Comparison of ENCODE assay signal across 22 cellular contexts in genomic region chr1:116770625-116771024, GRCh38. TPM values are rescaled to one million over a fixed set of nuclear protein-coding genes. Genes with fewer than 3 reads are reported as not detected.
DNase-seq lines count a peak whose midpoint lies in the region; ATAC-seq and TF ChIP-seq lines count a peak whose summit lies in the region.
"Had no signal": no experiment of that assay in that cellular context is flagged by ENCODE, and none has a peak within 500 bp of the region (broad histone marks: within the 10 kb centered on the region; RNA-seq: fewer than 3 reads in every experiment).

No MANE protein-coding gene starts in this region.

- peak overlapping the region; percentile 34 to 97 (median 82) for H3K4me3 Mint-ChIP-seq in CD8-positive, alpha-beta memory T cell
- peak overlapping the region; percentile 98 for H3K4me3 Mint-ChIP-seq in activated CD8-positive, alpha-beta T cell treated with anti-CD3 and anti-CD28 coated beads for 36 hours
- H3K4me3 Mint-ChIP-seq: stimulated activated memory B cell treated with anti-CD40 and anti-IgM and Interleukin-4, amounts not matched to agents 10 μg/mL and 1 μg/mL and 100 μg/mL, for 72 hours; type B pancreatic cell had no signal

- peaks cover 28% of the 10 kb centered on the region for H3K36me3 ChIP-seq in CD8-positive, alpha-beta memory T cell (ENCODE audit: insufficient read depth, low read length)
- no peaks in the 10 kb centered on the region for H3K36me3 ChIP-seq in right lobe of liver
- H3K36me3 ChIP-seq: left lung, pancreas, SJSA1 had no signal

- peak overlapping the region; percentile 86 to 100 (median 98) for H3K27ac Mint-ChIP-seq in CD8-positive, alpha-beta memory T cell
- H3K27ac Mint-ChIP-seq in activated CD8-positive, alpha-beta T cell treated with anti-CD3 and anti-CD28 coated beads for 36 hours: peak overlapping the region; percentile 99
- H3K27ac Mint-ChIP-seq: stimulated activated memory B cell treated with anti-CD40 and anti-IgM and Interleukin-4, amounts not matched to agents 10 μg/mL and 1 μg/mL and 100 μg/mL, for 72 hours; type B pancreatic cell had no signal

- peak; percentile 9 to 11 for ATAC-seq in activated CD4-positive, CD25-positive, alpha-beta regulatory T cell treated with anti-CD3 and anti-CD28 coated beads, Interleukin-2, amount 50 U/mL, for 24 hours
- ATAC-seq in activated CD8-positive, alpha-beta T cell treated with anti-CD3 and anti-CD28 coated beads for 36 hours: peak; percentile 1
- ATAC-seq in right lobe of liver: peak in 3 of 4 donors; percentile 23 to 37 (median 36)
- no peak for ATAC-seq in right cardiac atrium
- no peak for ATAC-seq in GM18909 (IDR thresholded peaks at IDR 0.05; ENCODE audit: poor library complexity, unreplicated experiment)
- ATAC-seq: HCT116; left lung; stimulated activated memory B cell treated with anti-CD40 and anti-IgM and Interleukin-4, amounts not matched to agents 10 μg/mL and 1 μg/mL and 100 μg/mL, for 72 hours had no signal

- no peak for DNase-seq in activated CD4-positive, CD25-positive, alpha-beta regulatory T cell (lab: John Stamatoyannopoulos, UW)
- no peak for DNase-seq in CD8-positive, alpha-beta memory T cell
- peak; percentile 34 for DNase-seq in activated CD8-positive, alpha-beta T cell treated with anti-CD3 and anti-CD28 coated beads for 36 hours
- DNase-seq in right lobe of liver (no peak), right cardiac atrium (no peak), HUDEP-2 (lab: John Stamatoyannopoulos, UW; ENCODE audit: unreplicated experiment in 76 of 76) (no peak)
- DNase-seq: amygdala, foreskin fibroblast, left lung, NCI-H187 treated with DMSO at 0.1 percent for 48 hours, NCI-H524 treated with DMSO at 0.1 percent for 48 hours, pancreas had no signal

- H3K36me3 Mint-ChIP-seq in CD8-positive, alpha-beta memory T cell: peaks cover 26 to 59% (median 33%) of the 10 kb centered on the region in 3 donors
- peaks cover 81% of the 10 kb centered on the region for H3K36me3 Mint-ChIP-seq in activated CD8-positive, alpha-beta T cell treated with anti-CD3 and anti-CD28 coated beads for 36 hours (ENCODE audit: low read depth)
- H3K36me3 Mint-ChIP-seq: stimulated activated memory B cell treated with anti-CD40 and anti-IgM and Interleukin-4, amounts not matched to agents 10 μg/mL and 1 μg/mL and 100 μg/mL, for 72 hours; type B pancreatic cell had no signal

- H3K4me1 Mint-ChIP-seq in CD8-positive, alpha-beta memory T cell: peaks cover 78 to 81% (median 80%) of the 10 kb centered on the region in 3 donors
- H3K4me1 Mint-ChIP-seq in activated CD8-positive, alpha-beta T cell treated with anti-CD3 and anti-CD28 coated beads for 36 hours (ENCODE audit: low read depth): peaks cover 82% of the 10 kb centered on the region

- POLR2A ChIA-PET in CD8-positive, alpha-beta memory T cell (lab: Charles Lee): interaction anchor here (0.7 to 12.4 kb wide), 8 partner anchors 9 to 289 kb away, joined by 3 to 233 read pairs (median 18); partner anchors contain the start of genes CD2 and TTF2
- POLR2A ChIA-PET in activated CD8-positive, alpha-beta T cell treated with anti-CD3 and anti-CD28 coated beads for 36 hours (lab: Charles Lee): interaction anchor here (0.6 to 18.7 kb wide), 12 partner anchors 7 to 290 kb away, joined by 3 to 850 read pairs (median 10); partner anchors contain the start of genes CD2 and TTF2

- H3K9me3 ChIP-seq in CD8-positive, alpha-beta memory T cell (ENCODE audit: low read length): no peaks in the 10 kb centered on the region
- H3K9me3 ChIP-seq in right lobe of liver: no peaks in the 10 kb centered on the region
- no peaks in the 10 kb centered on the region for H3K9me3 ChIP-seq in right cardiac atrium (ENCODE audit: control insufficient read depth, low read length)
- H3K9me3 ChIP-seq: left lung, pancreas, SJSA1 had no signal

- no peaks in the 10 kb centered on the region for H3K27me3 ChIP-seq in CD8-positive, alpha-beta memory T cell (ENCODE audit: insufficient read depth, low read length, poor library complexity, severe bottlenecking)
- H3K27me3 ChIP-seq in right lobe of liver (no peaks in the 10 kb centered on the region), right cardiac atrium (ENCODE audit: control insufficient read depth, insufficient read depth) (no peaks in the 10 kb centered on the region)
- H3K27me3 ChIP-seq: left lung, pancreas, SJSA1 had no signal

- peaks cover 0 to 4% (median 0%) of the 10 kb centered on the region in 5 donors for H3K9me3 Mint-ChIP-seq in CD8-positive, alpha-beta memory T cell
- peaks cover 14% of the 10 kb centered on the region for H3K9me3 Mint-ChIP-seq in activated CD8-positive, alpha-beta T cell treated with anti-CD3 and anti-CD28 coated beads for 36 hours
- H3K9me3 Mint-ChIP-seq: stimulated activated memory B cell treated with anti-CD40 and anti-IgM and Interleukin-4, amounts not matched to agents 10 μg/mL and 1 μg/mL and 100 μg/mL, for 72 hours had no signal

- TF ChIP-seq CTCF in activated CD8-positive, alpha-beta T cell treated with anti-CD3 and anti-CD28 coated beads for 36 hours (IDR thresholded peaks at IDR 0.05): no peak
- no peak for TF ChIP-seq CTCF in right lobe of liver (IDR thresholded peaks at IDR 0.05)

- H3K27me3 Mint-ChIP-seq in CD8-positive, alpha-beta memory T cell: no peaks in the 10 kb centered on the region
- H3K27me3 Mint-ChIP-seq in activated CD8-positive, alpha-beta T cell treated with anti-CD3 and anti-CD28 coated beads for 36 hours: no peaks in the 10 kb centered on the region
- H3K27me3 Mint-ChIP-seq: type B pancreatic cell had no signal

- TF ChIP-seq POLR2A in right lobe of liver (IDR thresholded peaks at IDR 0.05): no peak

- peaks cover 77% of the 10 kb centered on the region for H3K4me1 ChIP-seq in CD8-positive, alpha-beta memory T cell (ENCODE audit: insufficient read depth, low read length)
- H3K4me1 ChIP-seq in right lobe of liver (no peaks in the 10 kb centered on the region), right cardiac atrium (ENCODE audit: control insufficient read depth, insufficient read depth, low read length) (no peaks in the 10 kb centered on the region)
- H3K4me1 ChIP-seq: SJSA1 had no signal

- peak overlapping the region; percentile 41 for H3K4me3 ChIP-seq in CD8-positive, alpha-beta memory T cell (ENCODE audit: low read length)
- H3K4me3 ChIP-seq in right lobe of liver (no peak overlapping the region), right cardiac atrium (ENCODE audit: low read length) (no peak overlapping the region)
- H3K4me3 ChIP-seq: left lung, pancreas, SJSA1 had no signal

- 48% methylated on average over 5 of the region's 5 CpGs for WGBS in right lobe of liver (ENCODE audit: insufficient coverage, low coverage, low lambda C conversion rate, missing lambda C conversion rate)
- WGBS in right cardiac atrium: 83% methylated on average over 5 of the region's 5 CpGs

- peak overlapping the region; percentile 40 for H3K27ac ChIP-seq in CD8-positive, alpha-beta memory T cell (ENCODE audit: low read depth, low read length)
- H3K27ac ChIP-seq in right lobe of liver (no peak overlapping the region), right cardiac atrium (ENCODE audit: low read length) (no peak overlapping the region)
- H3K27ac ChIP-seq: 22Rv1, C4-2B, left lung, pancreas, SJSA1 had no signal

- intact Hi-C loops in activated CD8-positive, alpha-beta T cell treated with anti-CD3 and anti-CD28 coated beads for 36 hours (cut with micrococcal nuclease): no loop called here
- intact Hi-C loops in right lobe of liver (cut with DNase I): no loop called here
- intact Hi-C loops in right cardiac atrium (cut with DNase I): no loop called here

- CTCF ChIA-PET in CD8-positive, alpha-beta memory T cell (lab: Charles Lee): interaction anchor here (1.0 to 14.4 kb wide), 10 partner anchors 10 to 289 kb away, joined by 3 to 169 read pairs (median 8); partner anchors contain the start of genes CD2 and TTF2
- CTCF ChIA-PET in activated CD8-positive, alpha-beta T cell treated with anti-CD3 and anti-CD28 coated beads for 36 hours (lab: Charles Lee): interaction anchor here (1.0 to 12.5 kb wide), 9 partner anchors 15 to 286 kb away, joined by 3 to 167 read pairs (median 11); partner anchors contain the start of gene CD2

RNA-seq across cellular contexts. Expression of gene CD2, which starts 16.4 kb away (rescaled TPM):
- total RNA-seq in CD8-positive, alpha-beta memory T cell: 100 to 1,000 TPM; 353 to 364 TPM
- polyA plus RNA-seq in CD8-positive, alpha-beta memory T cell: 440 TPM
- 100 to 1,000 TPM; 217 to 220 TPM for total RNA-seq in activated CD8-positive, alpha-beta T cell treated with anti-CD3 and anti-CD28 coated beads for 36 hours
- total RNA-seq in right lobe of liver (1 to 10 TPM in 2 of 6 experiments, under 1 TPM in 4; 0.13 to 1.5 (median 0.66) TPM), right cardiac atrium (1 to 10 TPM in 2 of 4 donors, under 1 TPM in 2; 0.92 to 2.6 (median 1.5) TPM)
- polyA plus RNA-seq in right cardiac atrium: 0.59 TPM
- total RNA-seq: endothelial cell of umbilical vein, HT1080, SJSA1 had no signal
- polyA plus RNA-seq: endothelial cell of umbilical vein had no signal

Comparison
In these comparisons a context has a peak if more than half of its experiments do, and no peak if none do; other contexts are left out.
1. ATAC-seq: peak in activated CD4-positive, CD25-positive, alpha-beta regulatory T cell treated with anti-CD3 and anti-CD28 coated beads, Interleukin-2, amount 50 U/mL, for 24 hours (2 of 2), activated CD8-positive, alpha-beta T cell treated with anti-CD3 and anti-CD28 coated beads for 36 hours (single experiment) and right lobe of liver (3 of 4); none in right cardiac atrium (0 of 2) and GM18909 (single experiment).
2. RNA of gene CD2, which starts 16.4 kb away (total RNA-seq): 353 to 364 TPM in CD8-positive, alpha-beta memory T cell and 217 to 220 TPM in activated CD8-positive, alpha-beta T cell treated with anti-CD3 and anti-CD28 coated beads for 36 hours; 0.92 to 2.6 TPM in right cardiac atrium and 0.13 to 1.5 TPM in right lobe of liver; every median in the first group is over 10 times any median in the second.